Comparison of ENCODE assay signal across 1 cellular context in the genomic region with DNA sequence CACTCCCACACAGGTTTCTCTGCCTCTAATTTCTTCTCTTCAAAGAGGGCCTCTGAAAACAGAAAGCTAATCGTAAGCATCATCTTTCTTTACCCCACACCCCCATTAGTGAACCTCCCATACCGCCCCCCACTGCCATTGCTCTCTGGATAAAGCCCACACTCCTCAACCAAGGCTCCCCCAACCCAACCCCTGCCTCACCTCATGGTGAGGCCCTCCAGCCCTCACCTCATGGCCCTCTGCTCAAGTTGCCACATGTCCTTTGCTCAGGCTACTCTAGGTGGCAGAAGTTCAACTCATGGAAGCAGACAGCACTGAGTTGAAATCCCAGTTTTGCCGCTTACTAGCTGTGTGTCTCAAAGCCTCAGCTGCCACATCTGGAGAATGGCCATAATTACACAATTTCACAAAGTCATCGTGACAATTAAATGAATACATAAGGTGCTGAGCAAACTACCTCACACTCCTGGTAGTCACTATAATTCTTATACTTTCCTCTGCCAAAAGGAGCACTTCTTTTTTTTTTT.
TF ChIP-seq lines count a peak whose summit lies in the region.

No MANE protein-coding gene starts in this region.

TF ChIP-seq in HCT116, 20 proteins besides CTCF, POLR2A, EP300 and RAD21 (continued from another document):
- TF ChIP-seq, protein P1, sequence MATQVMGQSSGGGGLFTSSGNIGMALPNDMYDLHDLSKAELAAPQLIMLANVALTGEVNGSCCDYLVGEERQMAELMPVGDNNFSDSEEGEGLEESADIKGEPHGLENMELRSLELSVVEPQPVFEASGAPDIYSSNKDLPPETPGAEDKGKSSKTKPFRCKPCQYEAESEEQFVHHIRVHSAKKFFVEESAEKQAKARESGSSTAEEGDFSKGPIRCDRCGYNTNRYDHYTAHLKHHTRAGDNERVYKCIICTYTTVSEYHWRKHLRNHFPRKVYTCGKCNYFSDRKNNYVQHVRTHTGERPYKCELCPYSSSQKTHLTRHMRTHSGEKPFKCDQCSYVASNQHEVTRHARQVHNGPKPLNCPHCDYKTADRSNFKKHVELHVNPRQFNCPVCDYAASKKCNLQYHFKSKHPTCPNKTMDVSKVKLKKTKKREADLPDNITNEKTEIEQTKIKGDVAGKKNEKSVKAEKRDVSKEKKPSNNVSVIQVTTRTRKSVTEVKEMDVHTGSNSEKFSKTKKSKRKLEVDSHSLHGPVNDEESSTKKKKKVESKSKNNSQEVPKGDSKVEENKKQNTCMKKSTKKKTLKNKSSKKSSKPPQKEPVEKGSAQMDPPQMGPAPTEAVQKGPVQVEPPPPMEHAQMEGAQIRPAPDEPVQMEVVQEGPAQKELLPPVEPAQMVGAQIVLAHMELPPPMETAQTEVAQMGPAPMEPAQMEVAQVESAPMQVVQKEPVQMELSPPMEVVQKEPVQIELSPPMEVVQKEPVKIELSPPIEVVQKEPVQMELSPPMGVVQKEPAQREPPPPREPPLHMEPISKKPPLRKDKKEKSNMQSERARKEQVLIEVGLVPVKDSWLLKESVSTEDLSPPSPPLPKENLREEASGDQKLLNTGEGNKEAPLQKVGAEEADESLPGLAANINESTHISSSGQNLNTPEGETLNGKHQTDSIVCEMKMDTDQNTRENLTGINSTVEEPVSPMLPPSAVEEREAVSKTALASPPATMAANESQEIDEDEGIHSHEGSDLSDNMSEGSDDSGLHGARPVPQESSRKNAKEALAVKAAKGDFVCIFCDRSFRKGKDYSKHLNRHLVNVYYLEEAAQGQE (IDR thresholded peaks at IDR 0.05; ENCODE audit: low read depth), result no peak
- TF ChIP-seq EGR1 (IDR thresholded peaks at IDR 0.05; ENCODE audit: low read depth) (no peak), ZFX (IDR thresholded peaks at IDR 0.05) (no peak), SRF (IDR thresholded peaks at IDR 0.05; ENCODE audit: low read depth) (no peak), ELF1 (IDR thresholded peaks at IDR 0.05; ENCODE audit: borderline replicate concordance, low read depth) (no peak), ZNF274 (IDR thresholded peaks at IDR 0.05; ENCODE audit: low read depth, low read length) (no peak), YY1 (IDR thresholded peaks at IDR 0.05; ENCODE audit: extremely low read depth, insufficient replicate concordance, low read depth, low read length) (no peak), EZH2phosphoT487 (IDR thresholded peaks at IDR 0.05; ENCODE audit: borderline replicate concordance) (no peak), SP1 (IDR thresholded peaks at IDR 0.05; ENCODE audit: low read depth) (no peak), EZH2 (IDR thresholded peaks at IDR 0.05) (no peak)
- TF ChIP-seq, protein P2, sequence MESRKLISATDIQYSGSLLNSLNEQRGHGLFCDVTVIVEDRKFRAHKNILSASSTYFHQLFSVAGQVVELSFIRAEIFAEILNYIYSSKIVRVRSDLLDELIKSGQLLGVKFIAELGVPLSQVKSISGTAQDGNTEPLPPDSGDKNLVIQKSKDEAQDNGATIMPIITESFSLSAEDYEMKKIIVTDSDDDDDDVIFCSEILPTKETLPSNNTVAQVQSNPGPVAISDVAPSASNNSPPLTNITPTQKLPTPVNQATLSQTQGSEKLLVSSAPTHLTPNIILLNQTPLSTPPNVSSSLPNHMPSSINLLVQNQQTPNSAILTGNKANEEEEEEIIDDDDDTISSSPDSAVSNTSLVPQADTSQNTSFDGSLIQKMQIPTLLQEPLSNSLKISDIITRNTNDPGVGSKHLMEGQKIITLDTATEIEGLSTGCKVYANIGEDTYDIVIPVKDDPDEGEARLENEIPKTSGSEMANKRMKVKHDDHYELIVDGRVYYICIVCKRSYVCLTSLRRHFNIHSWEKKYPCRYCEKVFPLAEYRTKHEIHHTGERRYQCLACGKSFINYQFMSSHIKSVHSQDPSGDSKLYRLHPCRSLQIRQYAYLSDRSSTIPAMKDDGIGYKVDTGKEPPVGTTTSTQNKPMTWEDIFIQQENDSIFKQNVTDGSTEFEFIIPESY (IDR thresholded peaks at IDR 0.05; ENCODE audit: extremely low read depth, insufficient replicate concordance, low read length), result no peak
- TF ChIP-seq, protein P3, sequence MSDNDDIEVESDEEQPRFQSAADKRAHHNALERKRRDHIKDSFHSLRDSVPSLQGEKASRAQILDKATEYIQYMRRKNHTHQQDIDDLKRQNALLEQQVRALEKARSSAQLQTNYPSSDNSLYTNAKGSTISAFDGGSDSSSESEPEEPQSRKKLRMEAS (IDR thresholded peaks at IDR 0.05), result no peak
